In genomic region chr16:89192185-89193020, GRCh38 we compare ENCODE assay signal across 9 cellular contexts. TPM values are rescaled to one million over a fixed set of nuclear protein-coding genes. Genes with fewer than 3 reads are reported as not detected.
A peak's percentile ranks its signal among the peaks of the same experiment; 100 is the strongest.
DNase-seq lines count a peak whose midpoint lies in the region; ATAC-seq and TF ChIP-seq lines count a peak whose summit lies in the region.
"Not testable (repeated sequence)": the region's sequence is repeated elsewhere in the genome, so short reads cannot be mapped to it uniquely, and the experiment has no call there.
"Had no signal": no experiment of that assay in that cellular context is flagged by ENCODE, and none has a peak within 500 bp of the region (broad histone marks: within the 10 kb centered on the region; RNA-seq: fewer than 3 reads in every experiment).

No MANE protein-coding gene starts in this region.

- not testable (repeated sequence) for H3K4me3 Mint-ChIP-seq in CD4-positive, alpha-beta T cell; nephron progenitor cell

- not testable (repeated sequence) for TF ChIP-seq EP300 in gastroesophageal sphincter (IDR thresholded peaks at IDR 0.05)

- CTCF ChIA-PET in CD4-positive, alpha-beta T cell (lab: Charles Lee) = interaction anchor here (0.7 kb wide), 1 partner anchor 25 kb away, joined by 3 read pairs; the partner anchor contains the start of gene ZNF778
- CTCF ChIA-PET in HCT116 (lab: Charles Lee) = interaction anchor here (0.9 to 1.5 kb wide), 11 partner anchors 9 to 634 kb away, joined by 3 to 14 read pairs (median 5); partner anchors contain the start of genes CDH15 and ZNF778

- peak overlapping the region; percentile 83 for H3K9ac ChIP-seq in HCT116 (ENCODE audit: low read length)

- H3K36me3 Mint-ChIP-seq in CD4-positive, alpha-beta T cell (ENCODE audit: low read depth); nephron progenitor cell (ENCODE audit: low read depth): not testable (repeated sequence)

- TF ChIP-seq POLR2A in HCT116 (IDR thresholded peaks at IDR 0.05; ENCODE audit: borderline replicate concordance, extremely low read depth, insufficient read depth, insufficient read length) = not testable (repeated sequence)
- peak in 1 of 2 donors; percentile 24 for TF ChIP-seq POLR2A in gastroesophageal sphincter (IDR thresholded peaks at IDR 0.05)

- TF ChIP-seq CTCF in CD4-positive, alpha-beta T cell (IDR thresholded peaks at IDR 0.05); HCT116 (IDR thresholded peaks at IDR 0.05 in 2 of 3, conservative IDR thresholded peaks at IDR 0.05 in 1 of 3; ENCODE audit: borderline replicate concordance in 1 of 3, insufficient read depth in 1 of 3, low read depth in 2 of 3, low read length in 2 of 3); WI38 (IDR thresholded peaks at IDR 0.05; ENCODE audit: low read depth, low read length); gastroesophageal sphincter (IDR thresholded peaks at IDR 0.05); nephron progenitor cell (IDR thresholded peaks at IDR 0.05): not testable (repeated sequence)

- H2AFZ ChIP-seq in HCT116 (ENCODE audit: low read depth, low read length, poor library complexity, severe bottlenecking) = not testable (repeated sequence)

- TF ChIP-seq RAD21 in HCT116 (IDR thresholded peaks at IDR 0.05; ENCODE audit: low read depth) = not testable (repeated sequence)

- POLR2A ChIA-PET in CD4-positive, alpha-beta T cell (lab: Charles Lee) = interaction anchor here (0.7 to 1.5 kb wide), 5 partner anchors 10 to 77 kb away, joined by 3 to 6 read pairs (median 4); partner anchors contain the start of genes CDH15 and ZNF778
- POLR2A ChIA-PET in HCT116 (lab: Charles Lee) = interaction anchor here (0.6 to 2.1 kb wide), 17 partner anchors 9 to 419 kb away, joined by 3 to 12 read pairs (median 4); partner anchors contain the start of genes APRT, CDH15 and ZNF778

- H3K4me3 ChIP-seq in HCT116 (replicated peaks in 1 of 2; ENCODE audit: low read depth in 1 of 2, low read length in 2 of 2) (peak overlapping the region; percentile 47 to 74), WI38 (ENCODE audit: low read depth, low read length) (peak overlapping the region; percentile 51), gastroesophageal sphincter (peak overlapping the region; percentile 25 to 56)

- not testable (repeated sequence) for H3K4me1 Mint-ChIP-seq in CD4-positive, alpha-beta T cell (ENCODE audit: low read depth); nephron progenitor cell

- H3K27me3 Mint-ChIP-seq in CD4-positive, alpha-beta T cell = not testable (repeated sequence)
- H3K27me3 Mint-ChIP-seq in nephron progenitor cell (ENCODE audit: low read depth, poor library complexity) = peaks cover 48% of the 10 kb centered on the region

- RAD21 ChIA-PET in HCT116 (lab: Charles Lee; ENCODE audit: low non-redundant PET in 1 of 2, low total read pairs in 2 of 2, uncharacterized antibody in 2 of 2, unreplicated experiment in 2 of 2) = interaction anchor here (0.6 to 1.4 kb wide), 5 partner anchors 9 to 25 kb away, joined by 3 to 8 read pairs (median 5); partner anchors contain the start of gene CDH15 (in 1 of the 2)

- not testable (repeated sequence) for H3K27ac ChIP-seq in CD4-positive, alpha-beta T cell (ENCODE audit: low read depth, low read length)
- H3K27ac ChIP-seq in HCT116 (ENCODE audit: low read depth, low read length) (peak overlapping the region; percentile 76; the same call in 1 of the 2 replicates), gastroesophageal sphincter (peak overlapping the region in 2 of 4 donors; percentile 7 to 45)

- H3K9me2 ChIP-seq in HCT116 (ENCODE audit: insufficient read depth) = not testable (repeated sequence)

- peak; percentile 74 for ATAC-seq in CD4-positive, alpha-beta T cell (ENCODE audit: poor library complexity)
- ATAC-seq in HCT116 (peak; percentile 64), gastroesophageal sphincter (peak; percentile 55)

- H3K36me3 ChIP-seq in HCT116 (ENCODE audit: control insufficient read depth in 1 of 2, insufficient read depth in 2 of 2, low read length in 2 of 2); gastroesophageal sphincter: not testable (repeated sequence)

- H3K4me1 ChIP-seq in HCT116 (ENCODE audit: control insufficient read depth in 1 of 2, insufficient read depth in 2 of 2, low read length in 2 of 2) (peaks cover 0 to 20% of the 10 kb centered on the region in 2 experiments; a peak in 2 of 4 replicates), gastroesophageal sphincter (peaks cover 0 to 19% (median 6%) of the 10 kb centered on the region in 3 donors)

- peak overlapping the region; percentile 99 for H3K4me2 ChIP-seq in HCT116 (ENCODE audit: low read length)

- H3K79me2 ChIP-seq in HCT116 (ENCODE audit: insufficient read depth, low read length) = not testable (repeated sequence)

- intact Hi-C loops in CD4-positive, alpha-beta T cell (cut with DNase I, micrococcal nuclease) = loop anchor here (1.0 to 5.0 kb wide), 4 partner anchors 21 to 740 kb away; partner anchors contain the start of genes CDH15 (in 1 of the 2), ZFPM1 (in 1 of the 2) and ZNF778 (in 1 of the 2)
- intact Hi-C loops in HCT116 (cut with micrococcal nuclease) = loop anchor here (1.0 kb wide), 1 partner anchor 21 kb away; the partner anchor contains the start of gene CDH15

- H3K9me3 ChIP-seq in CD4-positive, alpha-beta T cell (ENCODE audit: control insufficient read depth, low read length); HCT116 (ENCODE audit: control insufficient read depth in 1 of 2, insufficient read depth in 1 of 2, low read depth in 1 of 2, low read length in 2 of 2); gastroesophageal sphincter: not testable (repeated sequence)

- WGBS in gastroesophageal sphincter (ENCODE audit: low coverage in 1 of 2), 2 donors = 4% methylated on average over 4 of the region's 68 CpGs; no CpG with 5 or more reads in 1 of the 2 donors

- H3K9me3 Mint-ChIP-seq in CD4-positive, alpha-beta T cell; nephron progenitor cell: not testable (repeated sequence)

- not testable (repeated sequence) for H3K27me3 ChIP-seq in CD4-positive, alpha-beta T cell (ENCODE audit: control insufficient read depth, insufficient read depth, low read length); HCT116 (ENCODE audit: insufficient read depth, low read length)
- H3K27me3 ChIP-seq in gastroesophageal sphincter = peaks cover 20% of the 10 kb centered on the region

- peak in 9 of 10 experiments; percentile 32 to 90 (median 68) for DNase-seq in CD4-positive, alpha-beta T cell
- DNase-seq in HCT116 (ENCODE audit: low read depth, low spot score) = peak; percentile 97
- DNase-seq in NCI-H82 (lab: John Stamatoyannopoulos, UW) = peak; percentile 86
- DNase-seq in amniotic stem cell (lab: John Stamatoyannopoulos, UW) = peak; percentile 82
- peak; percentile 82 for DNase-seq in nephron progenitor cell
- DNase-seq in stimulated activated CD8-positive, alpha-beta memory T cell treated with anti-CD3 and anti-CD28 coated beads, Interleukin-4, amount 100 ng/mL, for 4 hours (ENCODE audit: low read depth in 2 of 2, low spot score in 1 of 2) = peak; percentile 40 to 73

- not testable (repeated sequence) for BruUV-seq in HCT116 (replicated peaks; lab: Mats Ljungman, UMichigan)

- H3K27ac Mint-ChIP-seq in CD4-positive, alpha-beta T cell; nephron progenitor cell: not testable (repeated sequence)

- not testable (repeated sequence) for H4K20me1 ChIP-seq in HCT116 (ENCODE audit: insufficient read depth)

TF ChIP-seq in HCT116, 20 proteins besides CTCF, POLR2A, EP300 and RAD21:
- TF ChIP-seq POLR2AphosphoS5 (IDR thresholded peaks at IDR 0.05; ENCODE audit: low read depth, low read length) = peak; percentile 51
- TF ChIP-seq ZFX (IDR thresholded peaks at IDR 0.05) = peak; percentile 42; the same call in 1 of the 2 replicates
- TF ChIP-seq EGR1 (IDR thresholded peaks at IDR 0.05; ENCODE audit: low read depth) = peak; percentile 85
- TF ChIP-seq SP1 (IDR thresholded peaks at IDR 0.05; ENCODE audit: low read depth) = peak; percentile 55

RNA-seq across cellular contexts. Expression of gene SLC22A31, which starts 7.9 kb away (rescaled TPM):
- 1 to 10 TPM; 2.1 to 2.9 TPM for total RNA-seq in CD4-positive, alpha-beta T cell
- total RNA-seq in HCT116 (2021; ENCODE audit: unreplicated experiment) (53.7 TPM), gastroesophageal sphincter (not detected)
- polyA plus RNA-seq in HCT116 (2012) = 33.6 and 34.3 TPM in 2 replicates
- total RNA-seq: gastrocnemius medialis had no signal

RNA-seq across cellular contexts. Expression of gene CDH15, which starts 20.9 kb away (rescaled TPM):
- not detected for total RNA-seq in CD4-positive, alpha-beta T cell
- total RNA-seq in HCT116 (2021; ENCODE audit: unreplicated experiment) (3.8 TPM), gastroesophageal sphincter (1 to 10 TPM in 1 of 4 donors, under 1 TPM in 2, not detected in 1; 0.15 to 1.1 (median 0.27) TPM)
- polyA plus RNA-seq in HCT116 (2012) = 1.7 and 2.3 TPM in 2 replicates

RNA-seq across cellular contexts. Expression of gene ZNF778, which starts 25.1 kb away (rescaled TPM):
- total RNA-seq in CD4-positive, alpha-beta T cell = 1 to 10 TPM; 4.0 to 6.7 TPM
- total RNA-seq in HCT116 (2021; ENCODE audit: unreplicated experiment) (19.5 TPM), gastroesophageal sphincter (10 to 100 TPM; 11.1 to 28.0 (median 12.4) TPM)
- polyA plus RNA-seq in HCT116 (2012) = 8.8 and 9.6 TPM in 2 replicates

Comparison
In these comparisons a context has a peak if more than half of its experiments do, and no peak if none do; other contexts are left out.
1. RNA of gene SLC22A31, which starts 7.9 kb away (total RNA-seq): 53.7 TPM in HCT116 (single experiment); 2.1 to 2.9 TPM in CD4-positive, alpha-beta T cell and not detected in gastroesophageal sphincter; every median in the first group is over 10 times any median in the second.
2. Peak in every context shown above with its lines, with median percentiles within 50 percentile points of each other: ATAC-seq, DNase-seq and H3K4me3 ChIP-seq.